In the genomic region with DNA sequence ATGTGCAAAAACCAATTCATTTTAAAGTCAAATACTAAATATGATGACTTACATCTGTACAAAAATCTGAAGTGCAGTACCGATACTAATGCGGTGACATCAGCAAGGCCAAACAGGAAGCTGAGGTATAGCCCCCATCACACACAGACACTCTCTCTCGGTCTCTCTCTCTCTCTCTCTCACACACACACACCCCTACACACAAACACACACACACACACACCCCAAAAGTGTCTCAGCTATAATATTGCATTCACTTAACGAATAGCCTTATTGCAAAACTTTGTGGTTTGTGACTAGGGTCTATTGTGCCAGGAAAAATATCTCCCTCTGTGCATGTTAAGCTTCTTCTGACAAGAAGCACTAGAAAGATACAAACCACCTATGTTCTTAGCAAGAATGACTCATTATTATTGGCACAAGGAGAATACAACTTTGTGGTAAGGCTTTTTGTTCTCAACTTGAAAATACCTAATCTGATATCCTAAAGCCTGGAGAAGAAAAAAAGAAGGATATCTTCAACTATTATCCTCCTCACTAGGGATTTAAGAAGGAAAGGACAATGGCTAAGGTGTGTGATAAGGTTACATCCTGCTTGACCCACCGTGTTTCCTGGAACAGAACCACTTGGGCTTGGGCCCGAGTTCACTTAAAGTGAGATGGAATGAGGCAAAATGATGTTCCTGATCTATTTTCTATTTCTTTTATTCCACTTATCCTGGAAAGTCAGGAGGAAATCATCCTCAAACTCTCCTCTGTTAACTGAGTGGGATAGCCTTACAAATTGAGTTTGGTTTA, we compare ENCODE assay signal across 8 cellular contexts.
A peak's percentile ranks its signal among the peaks of the same experiment; 100 is the strongest.
DNase-seq lines count a peak whose midpoint lies in the region; ATAC-seq and TF ChIP-seq lines count a peak whose summit lies in the region.

No MANE protein-coding gene starts in this region.

- peaks cover 6% of the 10 kb centered on the region for H3K9me3 Mint-ChIP-seq in activated CD4-positive, alpha-beta T cell treated with anti-CD3 and anti-CD28 coated beads, Interleukin-2, amount 10 ng/mL, durations not matched to agents 24 days and 14 days
- H3K9me3 Mint-ChIP-seq in nephron progenitor cell, result no peaks in the 10 kb centered on the region

- H3K4me1 Mint-ChIP-seq in activated CD4-positive, alpha-beta T cell treated with anti-CD3 and anti-CD28 coated beads, Interleukin-2, amount 10 ng/mL, durations not matched to agents 24 days and 14 days, result peaks cover 40% of the 10 kb centered on the region
- no peaks in the 10 kb centered on the region for H3K4me1 Mint-ChIP-seq in nephron progenitor cell

- intact Hi-C loops in activated CD4-positive, alpha-beta T cell treated with anti-CD3 and anti-CD28 coated beads, Interleukin-2, amount 10 ng/mL, durations not matched to agents 24 days and 14 days (cut with micrococcal nuclease), result loop anchor here (1.0 to 5.0 kb wide), 10 partner anchors 15 to 705 kb away; partner anchors contain the start of gene RNF2
- intact Hi-C loops in esophagus squamous epithelium (cut with DNase I), result no loop called here

- H3K36me3 Mint-ChIP-seq in activated CD4-positive, alpha-beta T cell treated with anti-CD3 and anti-CD28 coated beads, Interleukin-2, amount 10 ng/mL, durations not matched to agents 24 days and 14 days (ENCODE audit: low read depth), result peaks cover 29% of the 10 kb centered on the region
- no peaks in the 10 kb centered on the region for H3K36me3 Mint-ChIP-seq in nephron progenitor cell (ENCODE audit: low read depth)

- peak overlapping the region; percentile 13 to 83 (median 72) for H3K27ac ChIP-seq in esophagus squamous epithelium
- H3K27ac ChIP-seq in WERI-Rb-1, result no peak overlapping the region

- H3K4me1 ChIP-seq in esophagus squamous epithelium, result peaks cover 0 to 30% (median 16%) of the 10 kb centered on the region in 3 donors

- no peaks in the 10 kb centered on the region for H3K9me3 ChIP-seq in esophagus squamous epithelium
- H3K9me3 ChIP-seq in WERI-Rb-1 (ENCODE audit: severe bottlenecking), result no peaks in the 10 kb centered on the region

- WGBS in esophagus squamous epithelium, 2 donors, result 17 to 24% methylated on average over 6 of the region's 6 CpGs

- no peak for TF ChIP-seq CTCF in esophagus squamous epithelium (IDR thresholded peaks at IDR 0.05)
- TF ChIP-seq CTCF in WERI-Rb-1 (IDR thresholded peaks at IDR 0.05; ENCODE audit: low read depth, low read length), result no peak
- TF ChIP-seq CTCF in nephron progenitor cell (IDR thresholded peaks at IDR 0.05), result no peak

- no peak overlapping the region for H3K4me3 ChIP-seq in esophagus squamous epithelium
- H3K4me3 ChIP-seq in WERI-Rb-1 (ENCODE audit: low read depth, low read length), result no peak overlapping the region

- H3K36me3 ChIP-seq in esophagus squamous epithelium, result no peaks in the 10 kb centered on the region
- H3K36me3 ChIP-seq in WERI-Rb-1, result no peaks in the 10 kb centered on the region

- H3K4me3 Mint-ChIP-seq in activated CD4-positive, alpha-beta T cell treated with anti-CD3 and anti-CD28 coated beads, Interleukin-2, amount 10 ng/mL, durations not matched to agents 24 days and 14 days, result peak overlapping the region; percentile 47
- no peak overlapping the region for H3K4me3 Mint-ChIP-seq in nephron progenitor cell

- H3K27me3 ChIP-seq in esophagus squamous epithelium (no peaks in the 10 kb centered on the region), WERI-Rb-1 (ENCODE audit: insufficient read depth, low read depth, severe bottlenecking) (no peaks in the 10 kb centered on the region)

- H3K27me3 Mint-ChIP-seq in activated CD4-positive, alpha-beta T cell treated with anti-CD3 and anti-CD28 coated beads, Interleukin-2, amount 10 ng/mL, durations not matched to agents 24 days and 14 days, result no peaks in the 10 kb centered on the region
- H3K27me3 Mint-ChIP-seq in nephron progenitor cell (ENCODE audit: low read depth, poor library complexity), result no peaks in the 10 kb centered on the region

- peak overlapping the region; percentile 89 for H3K27ac Mint-ChIP-seq in activated CD4-positive, alpha-beta T cell treated with anti-CD3 and anti-CD28 coated beads, Interleukin-2, amount 10 ng/mL, durations not matched to agents 24 days and 14 days
- H3K27ac Mint-ChIP-seq in nephron progenitor cell, result no peak overlapping the region

- ATAC-seq in GM19397 (IDR thresholded peaks at IDR 0.05; ENCODE audit: unreplicated experiment) (peak; percentile 94), HG03460 (IDR thresholded peaks at IDR 0.05; ENCODE audit: unreplicated experiment) (peak; percentile 92)

- DNase-seq in AML-193 (lab: John Stamatoyannopoulos, UW) (peak; percentile 97), esophagus squamous epithelium (lab: John Stamatoyannopoulos, UW) (no peak), WERI-Rb-1 (no peak), nephron progenitor cell (no peak)
- peak; percentile 83 for DNase-seq in activated CD4-positive, alpha-beta T cell treated with anti-CD3 and anti-CD28 coated beads, Interleukin-2, amount 10 ng/mL, durations not matched to agents 24 days and 14 days
- peak; percentile 2 for DNase-seq in stimulated activated CD4-positive, alpha-beta T cell treated with anti-CD3 and anti-CD28 coated beads, Interleukin-2, amount 100 ng/mL, for 4 hours (ENCODE audit: low read depth)

- TF ChIP-seq POLR2A in esophagus squamous epithelium (IDR thresholded peaks at IDR 0.05), result no peak

Comparison
In these comparisons a context has a peak if more than half of its experiments do, and no peak if none do; other contexts are left out.
1. DNase-seq: peak in AML-193 (2 of 2), activated CD4-positive, alpha-beta T cell treated with anti-CD3 and anti-CD28 coated beads, Interleukin-2, amount 10 ng/mL, durations not matched to agents 24 days and 14 days (single experiment) and stimulated activated CD4-positive, alpha-beta T cell treated with anti-CD3 and anti-CD28 coated beads, Interleukin-2, amount 100 ng/mL, for 4 hours (single experiment); none in esophagus squamous epithelium (single experiment), WERI-Rb-1 (single experiment) and nephron progenitor cell (single experiment).